1 cellular context compared by ENCODE assay signal in the genomic region with DNA sequence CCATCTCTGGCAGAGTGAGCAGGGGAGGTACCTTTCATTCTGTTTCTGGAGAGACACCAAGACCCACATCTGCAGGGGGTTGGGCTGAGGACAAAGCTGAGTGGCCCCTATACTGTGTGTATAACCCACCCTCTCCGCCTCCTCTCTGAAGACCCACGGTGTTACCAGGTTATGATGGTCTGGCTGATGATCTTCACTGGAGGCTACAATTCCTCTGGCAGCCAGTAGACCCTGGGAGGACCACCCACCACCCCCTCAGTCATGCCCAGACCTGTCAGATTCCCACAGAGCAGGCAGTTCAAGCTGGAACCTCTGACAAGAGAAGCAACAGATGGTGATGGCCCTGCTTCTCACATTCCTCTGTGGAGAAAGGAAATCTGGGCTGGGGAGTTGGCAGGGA.
TF ChIP-seq lines count a peak whose summit lies in the region.

No MANE protein-coding gene starts in this region.

TF ChIP-seq in HEK293, 187 proteins besides CTCF, POLR2A, EP300 and RAD21 (continued from another document):
- TF ChIP-seq, protein P1, sequence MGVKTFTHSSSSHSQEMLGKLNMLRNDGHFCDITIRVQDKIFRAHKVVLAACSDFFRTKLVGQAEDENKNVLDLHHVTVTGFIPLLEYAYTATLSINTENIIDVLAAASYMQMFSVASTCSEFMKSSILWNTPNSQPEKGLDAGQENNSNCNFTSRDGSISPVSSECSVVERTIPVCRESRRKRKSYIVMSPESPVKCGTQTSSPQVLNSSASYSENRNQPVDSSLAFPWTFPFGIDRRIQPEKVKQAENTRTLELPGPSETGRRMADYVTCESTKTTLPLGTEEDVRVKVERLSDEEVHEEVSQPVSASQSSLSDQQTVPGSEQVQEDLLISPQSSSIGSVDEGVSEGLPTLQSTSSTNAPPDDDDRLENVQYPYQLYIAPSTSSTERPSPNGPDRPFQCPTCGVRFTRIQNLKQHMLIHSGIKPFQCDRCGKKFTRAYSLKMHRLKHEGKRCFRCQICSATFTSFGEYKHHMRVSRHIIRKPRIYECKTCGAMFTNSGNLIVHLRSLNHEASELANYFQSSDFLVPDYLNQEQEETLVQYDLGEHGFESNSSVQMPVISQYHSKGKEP (tag by site-specific recombination; IDR thresholded peaks at IDR 0.05): no peak
- TF ChIP-seq ZNF302 (tag by site-specific recombination; IDR thresholded peaks at IDR 0.05; ENCODE audit: low read depth): no peak
- no peak for TF ChIP-seq PRDM1 (tag by site-specific recombination; IDR thresholded peaks at IDR 0.05)
- TF ChIP-seq ZNF157 (tag by site-specific recombination; IDR thresholded peaks at IDR 0.05): no peak
- no peak for TF ChIP-seq ZNF133 (tag by site-specific recombination; IDR thresholded peaks at IDR 0.05)
- TF ChIP-seq GLIS2 (tag by site-specific recombination; IDR thresholded peaks at IDR 0.05): no peak
- TF ChIP-seq ZNF561 (tag by site-specific recombination; IDR thresholded peaks at IDR 0.05; ENCODE audit: borderline replicate concordance): no peak
- no peak for TF ChIP-seq OVOL3 (tag by site-specific recombination; IDR thresholded peaks at IDR 0.05)
- no peak for TF ChIP-seq YY1 (tag by site-specific recombination; IDR thresholded peaks at IDR 0.05)
- TF ChIP-seq ZNF621 (tag by site-specific recombination; IDR thresholded peaks at IDR 0.05): no peak
- no peak for TF ChIP-seq ZNF600 (tag by site-specific recombination; IDR thresholded peaks at IDR 0.05)
- TF ChIP-seq, protein P2, sequence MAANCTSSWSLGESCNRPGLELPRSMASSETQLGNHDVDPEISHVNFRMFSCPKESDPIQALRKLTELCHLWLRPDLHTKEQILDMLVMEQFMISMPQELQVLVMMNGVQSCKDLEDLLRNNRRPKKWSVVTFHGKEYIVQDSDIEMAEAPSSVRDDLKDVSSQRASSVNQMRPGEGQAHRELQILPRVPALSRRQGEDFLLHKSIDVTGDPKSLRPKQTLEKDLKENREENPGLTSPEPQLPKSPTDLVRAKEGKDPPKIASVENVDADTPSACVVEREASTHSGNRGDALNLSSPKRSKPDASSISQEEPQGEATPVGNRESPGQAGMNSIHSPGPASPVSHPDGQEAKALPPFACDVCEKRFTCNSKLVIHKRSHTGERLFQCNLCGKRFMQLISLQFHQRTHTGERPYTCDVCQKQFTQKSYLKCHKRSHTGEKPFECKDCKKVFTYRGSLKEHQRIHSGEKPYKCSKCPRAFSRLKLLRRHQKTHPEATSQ (tag by site-specific recombination; IDR thresholded peaks at IDR 0.05): no peak
- TF ChIP-seq ZNF544 (tag by site-specific recombination; IDR thresholded peaks at IDR 0.05): no peak
- TF ChIP-seq ZNF48 (tag by site-specific recombination; IDR thresholded peaks at IDR 0.05): no peak
- peak; percentile 74 for TF ChIP-seq ZFHX2 (tag by site-specific recombination; conservative IDR thresholded peaks at IDR 0.05)
- no peak for TF ChIP-seq GFI1B (tag by site-specific recombination; IDR thresholded peaks at IDR 0.05)
- no peak for TF ChIP-seq ZNF394 (tag by site-specific recombination; IDR thresholded peaks at IDR 0.05; ENCODE audit: borderline replicate concordance)
- peak; percentile 63 for TF ChIP-seq EGR2 (tag by site-specific recombination; IDR thresholded peaks at IDR 0.05; ENCODE audit: low read depth)
- TF ChIP-seq ZNF174 (tag by site-specific recombination; IDR thresholded peaks at IDR 0.05): no peak
- TF ChIP-seq, protein P3, sequence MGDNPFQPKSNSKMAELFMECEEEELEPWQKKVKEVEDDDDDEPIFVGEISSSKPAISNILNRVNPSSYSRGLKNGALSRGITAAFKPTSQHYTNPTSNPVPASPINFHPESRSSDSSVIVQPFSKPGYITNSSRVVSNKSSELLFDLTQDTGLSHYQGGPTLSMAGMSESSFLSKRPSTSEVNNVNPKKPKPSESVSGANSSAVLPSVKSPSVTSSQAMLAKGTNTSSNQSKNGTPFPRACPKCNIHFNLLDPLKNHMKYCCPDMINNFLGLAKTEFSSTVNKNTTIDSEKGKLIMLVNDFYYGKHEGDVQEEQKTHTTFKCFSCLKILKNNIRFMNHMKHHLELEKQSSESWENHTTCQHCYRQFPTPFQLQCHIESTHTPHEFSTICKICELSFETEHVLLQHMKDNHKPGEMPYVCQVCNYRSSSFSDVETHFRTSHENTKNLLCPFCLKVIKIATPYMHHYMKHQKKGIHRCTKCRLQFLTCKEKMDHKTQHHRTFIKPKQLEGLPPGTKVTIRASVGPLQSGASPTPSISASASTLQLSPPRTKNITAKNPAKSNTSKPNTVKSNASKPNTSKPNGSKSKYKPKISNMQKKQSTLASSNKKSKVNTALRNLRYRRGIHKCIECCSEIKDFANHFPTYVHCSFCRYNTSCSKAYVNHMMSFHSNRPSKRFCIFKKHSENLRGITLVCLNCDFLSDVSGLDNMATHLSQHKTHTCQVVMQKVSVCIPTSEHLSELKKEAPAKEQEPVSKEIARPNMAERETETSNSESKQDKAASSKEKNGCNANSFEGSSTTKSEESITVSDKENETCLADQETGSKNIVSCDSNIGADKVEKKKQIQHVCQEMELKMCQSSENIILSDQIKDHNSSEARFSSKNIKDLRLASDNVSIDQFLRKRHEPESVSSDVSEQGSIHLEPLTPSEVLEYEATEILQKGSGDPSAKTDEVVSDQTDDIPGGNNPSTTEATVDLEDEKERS (tag by site-specific recombination; IDR thresholded peaks at IDR 0.05): no peak
